14 cellular contexts compared by ENCODE assay signal in genomic region chr19:7914598-7915045, GRCh38. TPM values are rescaled to one million over a fixed set of nuclear protein-coding genes. Genes with fewer than 3 reads are reported as not detected.
DNase-seq lines count a peak whose midpoint lies in the region; ATAC-seq, FAIRE-seq and TF ChIP-seq lines count a peak whose summit lies in the region.
"Had no signal": no experiment of that assay in that cellular context is flagged by ENCODE, and none has a peak within 500 bp of the region (broad histone marks: within the 10 kb centered on the region; RNA-seq: fewer than 3 reads in every experiment).

TGFBR3L (plus strand) TSS chr19:7914830.

- peaks cover 49% of the 10 kb centered on the region for H3K27me3 ChIP-seq in HUES64 (ENCODE audit: insufficient read depth, low read length)
- H3K27me3 ChIP-seq in astrocyte (ENCODE audit: insufficient read depth, low read length) = peaks cover 22% of the 10 kb centered on the region
- H3K27me3 ChIP-seq in neural progenitor cell = peaks cover 62% of the 10 kb centered on the region
- H3K27me3 ChIP-seq in A673 (replicated peaks; ENCODE audit: insufficient read depth, low read depth, low read length, poor library complexity) = peaks cover 12% of the 10 kb centered on the region

- H3K4me3 Mint-ChIP-seq in astrocyte (ENCODE audit: unreplicated experiment) = peak within 1 kb of the TSS; percentile 25
- peak within 1 kb of the TSS; percentile 76 for H3K4me3 Mint-ChIP-seq in neural progenitor cell

- H3K9me3 Mint-ChIP-seq in astrocyte (ENCODE audit: unreplicated experiment) (no peaks in the 10 kb centered on the region), neural progenitor cell (no peaks in the 10 kb centered on the region)

- POLR2A ChIA-PET in A673 (lab: Charles Lee; ENCODE audit: low non-redundant PET) = no interaction called here

- H3K27me3 Mint-ChIP-seq in astrocyte (ENCODE audit: low read depth, unreplicated experiment) (peaks cover 13% of the 10 kb centered on the region), neural progenitor cell (ENCODE audit: insufficient read depth, low read depth) (peaks cover 34% of the 10 kb centered on the region)

- H3K4me1 ChIP-seq in HUES64 (ENCODE audit: insufficient read depth, low read length) (peaks cover 2% of the 10 kb centered on the region; the same call in 1 of the 2 replicates), astrocyte (ENCODE audit: insufficient read depth, low read length) (peaks cover 16% of the 10 kb centered on the region), neural progenitor cell (peaks cover 8% of the 10 kb centered on the region), A673 (ENCODE audit: insufficient read depth, low read length, poor library complexity, severe bottlenecking) (peaks cover 25% of the 10 kb centered on the region)

- H3F3A ChIP-seq in neural progenitor cell (ENCODE audit: low read depth) = peaks cover 25% of the 10 kb centered on the region

- H3K9me3 ChIP-seq in HUES64 (ENCODE audit: insufficient read depth, low read depth, low read length) = no peaks in the 10 kb centered on the region
- no peaks in the 10 kb centered on the region for H3K9me3 ChIP-seq in astrocyte (ENCODE audit: insufficient read depth, low read depth, low read length)
- H3K9me3 ChIP-seq in neural progenitor cell (ENCODE audit: low read depth) = no peaks in the 10 kb centered on the region
- H3K9me3 ChIP-seq in A673 (ENCODE audit: low read depth, low read length, poor library complexity, severe bottlenecking) = no peaks in the 10 kb centered on the region
- H3K9me3 ChIP-seq: upper lobe of left lung had no signal

- H3K9ac ChIP-seq in HUES64 (ENCODE audit: low read depth, low read length) (no peak within 1 kb of the TSS), astrocyte (ENCODE audit: low read length) (no peak within 1 kb of the TSS), neural progenitor cell (no peak within 1 kb of the TSS)

- 89% methylated on average over 12 of the region's 12 CpGs for WGBS in HUES64

- H3K4me3 ChIP-seq in HUES64 (ENCODE audit: low read length) (peak within 1 kb of the TSS; percentile 56; the same call in 1 of the 2 replicates), astrocyte (ENCODE audit: insufficient read depth, low read depth, low read length) (no peak within 1 kb of the TSS), neural progenitor cell (no peak within 1 kb of the TSS), A673 (ENCODE audit: low read depth, low read length, poor library complexity, severe bottlenecking) (no peak within 1 kb of the TSS)

- CTCF ChIA-PET in A673 (lab: Charles Lee) = no interaction called here

- peaks cover 9% of the 10 kb centered on the region for H4K20me1 ChIP-seq in astrocyte (ENCODE audit: insufficient read depth, low read length)
- peaks cover 27% of the 10 kb centered on the region for H4K20me1 ChIP-seq in neural progenitor cell (ENCODE audit: low read depth)

- intact Hi-C loops in A673 (cut with micrococcal nuclease; ENCODE audit: unreplicated experiment) = no loop called here

- H3K36me3 ChIP-seq in HUES64 (ENCODE audit: insufficient read depth, low read length) (peaks cover 29% of the 10 kb centered on the region), astrocyte (ENCODE audit: insufficient read depth, low read length) (no peaks in the 10 kb centered on the region), neural progenitor cell (no peaks in the 10 kb centered on the region), A673 (ENCODE audit: insufficient read depth, low read length, poor library complexity, severe bottlenecking) (peaks cover 19% of the 10 kb centered on the region)

- H3K36me3 Mint-ChIP-seq in astrocyte (ENCODE audit: low read depth, unreplicated experiment) (peaks cover 3% of the 10 kb centered on the region), neural progenitor cell (peaks cover 12% of the 10 kb centered on the region)

- no TSS peak for BruUV-seq in A673 (replicated peaks; lab: Mats Ljungman, UMichigan)

- DNase-seq in DMS 273 (lab: John Stamatoyannopoulos, UW; ENCODE audit: unreplicated experiment) (peak; percentile 42), DMS 273 treated with DMSO at 0.1 percent for 48 hours (lab: John Stamatoyannopoulos, UW) (no peak), astrocyte (ENCODE audit: low read depth) (no peak), neural progenitor cell (ENCODE audit: low spot score) (no peak), A673 (ENCODE audit: low spot score) (no peak), GM19239 (ENCODE audit: insufficient read length, low spot score) (no peak)
- DNase-seq: 8988T; cerebellar nuclear complex; NCI-H1092 treated with DMSO at 0.1 percent for 48 hours; RPMI8226; stimulated activated CD4-positive, alpha-beta T cell treated with anti-CD3 and anti-CD28 coated beads, Interleukin-2, amount 100 ng/mL, for 24 hours had no signal

- H3K27ac ChIP-seq in HUES64 (ENCODE audit: low read depth, low read length) = no peak within 1 kb of the TSS
- no peak within 1 kb of the TSS for H3K27ac ChIP-seq in astrocyte (ENCODE audit: low read depth, low read length)
- no peak within 1 kb of the TSS for H3K27ac ChIP-seq in neural progenitor cell
- H3K27ac ChIP-seq in A673 (ENCODE audit: low read depth, low read length, poor library complexity, severe bottlenecking) = no peak within 1 kb of the TSS
- H3K27ac ChIP-seq: upper lobe of left lung had no signal

- TF ChIP-seq CTCF in astrocyte (IDR thresholded peaks at IDR 0.05; ENCODE audit: insufficient read depth, low read depth, low read length) (no peak), neural progenitor cell (IDR thresholded peaks at IDR 0.05) (no peak), A673 (conservative IDR thresholded peaks at IDR 0.05; ENCODE audit: low read depth, low read length) (no peak)

- no peak for ATAC-seq in GM19452 (IDR thresholded peaks at IDR 0.05; ENCODE audit: unreplicated experiment)

- H3K4me1 Mint-ChIP-seq in astrocyte (ENCODE audit: low read depth, unreplicated experiment) = peaks cover under 1% of the 10 kb centered on the region
- H3K4me1 Mint-ChIP-seq in neural progenitor cell = peaks cover 12% of the 10 kb centered on the region

- H2AFZ ChIP-seq in astrocyte (ENCODE audit: low read depth, low read length) = no peak within 1 kb of the TSS
- H2AFZ ChIP-seq in neural progenitor cell (replicated peaks) = no peak within 1 kb of the TSS

- no peaks in the 10 kb centered on the region for H3K79me2 ChIP-seq in astrocyte (ENCODE audit: insufficient read depth, low read length)
- H3K79me2 ChIP-seq in neural progenitor cell (ENCODE audit: low read depth) = no peaks in the 10 kb centered on the region

- H3K27ac Mint-ChIP-seq in astrocyte (ENCODE audit: unreplicated experiment) = peak within 1 kb of the TSS; percentile 18
- H3K27ac Mint-ChIP-seq in neural progenitor cell = no peak within 1 kb of the TSS

- H3K4me2 ChIP-seq in astrocyte (ENCODE audit: low read length) (no peak within 1 kb of the TSS), neural progenitor cell (no peak within 1 kb of the TSS)

- FAIRE-seq in astrocyte (lab: Jason Lieb, UNC) = no peak
- no peak for FAIRE-seq in GM19239 (lab: Jason Lieb, UNC)

RNA-seq across cellular contexts. Expression of gene TGFBR3L, which starts in this region (rescaled TPM):
- polyA plus RNA-seq in HUES64 (2013, experiment 1 of 2) = 0.40 TPM
- 1.5 TPM for polyA plus RNA-seq in HUES64 (2013, experiment 2 of 2)
- 2.8 and 4.6 TPM in 2 replicates for total RNA-seq in astrocyte
- 0.99 and 1.8 TPM in 2 replicates for total RNA-seq in neural progenitor cell (ENCODE audit: low replicate concordance)
- total RNA-seq in A673 (2021) = 1.4 and 1.6 TPM in 2 replicates
